Comparison of ENCODE assay signal across 27 cellular contexts in genomic region chr19:28184997-28185396, GRCh38.
DNase-seq lines count a peak whose midpoint lies in the region; ATAC-seq, FAIRE-seq and TF ChIP-seq lines count a peak whose summit lies in the region.
"Had no signal": no experiment of that assay in that cellular context is flagged by ENCODE, and none has a peak within 500 bp of the region (broad histone marks: within the 10 kb centered on the region; RNA-seq: fewer than 3 reads in every experiment).

No MANE protein-coding gene starts in this region.

- POLR2A ChIA-PET in K562 (lab: Yijun Ruan, JAX) = interaction anchor here (0.6 kb wide), 1 partner anchor 287 kb away, joined by 3 read pairs; no protein-coding TSS in a partner anchor

- H3K4me1 ChIP-seq in K562 (replicated peaks in 1 of 2; ENCODE audit: control insufficient read depth in 2 of 2, insufficient read depth in 2 of 2, low read length in 2 of 2) = no peaks in the 10 kb centered on the region
- H3K4me1 ChIP-seq in lower lobe of right lung = no peaks in the 10 kb centered on the region
- no peaks in the 10 kb centered on the region for H3K4me1 ChIP-seq in Peyer's patch
- H3K4me1 ChIP-seq: BE2C, body of pancreas, esophagus squamous epithelium, SJSA1 had no signal

- H3K27me3 ChIP-seq in MG63 = no peaks in the 10 kb centered on the region; the same call in 1 of the 2 replicates
- no peaks in the 10 kb centered on the region for H3K27me3 ChIP-seq in K562 (ENCODE audit: control insufficient read depth in 2 of 2, insufficient read depth in 2 of 2, low read length in 2 of 2)
- no peaks in the 10 kb centered on the region for H3K27me3 ChIP-seq in lower lobe of right lung (ENCODE audit: low read depth)
- no peaks in the 10 kb centered on the region for H3K27me3 ChIP-seq in Peyer's patch
- H3K27me3 ChIP-seq: BE2C, body of pancreas, esophagus squamous epithelium, SJSA1 had no signal

- ATAC-seq in K562 (no peak), lower lobe of right lung (no peak)
- ATAC-seq: activated CD8-positive, alpha-beta T cell treated with anti-CD3 and anti-CD28 coated beads for 36 hours; body of pancreas; effector memory CD8-positive, alpha-beta T cell; HepG2; stimulated activated naive CD8-positive, alpha-beta T cell treated with anti-CD3 and anti-CD28 coated beads, Interleukin-15, amount 100 ng/mL, for 72 hours had no signal

- no peak overlapping the region for H3K4me2 ChIP-seq in K562 (ENCODE audit: insufficient read depth, low read length)

- no peaks in the 10 kb centered on the region for H4K20me1 ChIP-seq in K562 (replicated peaks; ENCODE audit: control insufficient read depth, insufficient read depth, low read length)

- TF ChIP-seq EP300 in K562 (IDR thresholded peaks at IDR 0.05; ENCODE audit: low read length) = no peak

- H3K9me1 ChIP-seq in K562 (ENCODE audit: control insufficient read depth, insufficient read depth, low read length) = no peaks in the 10 kb centered on the region

- in situ Hi-C loops in K562 (cut with MboI) = no loop called here

- peak; percentile 65 for DNase-seq in MG63
- DNase-seq in K562 (ENCODE audit: extremely low read depth in 1 of 4, low spot score in 3 of 4) = no peak
- DNase-seq in inferior parietal cortex (ENCODE audit: extremely low spot score) = peak; percentile 18
- DNase-seq in urothelium cell line (ENCODE audit: low spot score) = peak; percentile 66
- no peak for DNase-seq in lower lobe of right lung
- no peak for DNase-seq in Peyer's patch
- DNase-seq in T-helper 9 cell = no peak
- DNase-seq: activated CD4-positive, alpha-beta T cell treated with anti-CD3 and anti-CD28 coated beads for 1 hour; activated CD8-positive, alpha-beta T cell treated with anti-CD3 and anti-CD28 coated beads for 36 hours; activated effector memory CD4-positive, alpha-beta T cell treated with anti-CD3 and anti-CD28 coated beads, Interleukin-2, amount 50 U/mL, for 16 hours; activated naive CD8-positive, alpha-beta T cell treated with anti-CD3 and anti-CD28 coated beads, Interleukin-2, amount 10 ng/mL, durations not matched to agents 7 days and 5 days; BE2C; body of pancreas; DMS79; effector memory CD8-positive, alpha-beta T cell; esophagus squamous epithelium; kidney; NCI-H1105; NCI-H2029 treated with DMSO at 0.1 percent for 48 hours; NCI-H345; stimulated activated naive CD8-positive, alpha-beta T cell treated with anti-CD3 and anti-CD28 coated beads, Interleukin-15, amount 100 ng/mL, for 72 hours; trophoblast cell had no signal

- H2AFZ ChIP-seq in K562 (ENCODE audit: low read depth, low read length) = no peak overlapping the region

- TF ChIP-seq CTCF in K562 (IDR thresholded peaks at IDR 0.05 in 2 of 3, conservative IDR thresholded peaks at IDR 0.05 in 1 of 3; ENCODE audit: insufficient read depth in 2 of 3, low read depth in 1 of 3, low read length in 3 of 3) (no peak), lower lobe of right lung (IDR thresholded peaks at IDR 0.05) (no peak), Peyer's patch (IDR thresholded peaks at IDR 0.05) (no peak)

- BruUV-seq in K562 (replicated peaks; lab: Mats Ljungman, UMichigan) = no TSS peak

- no peak for TF ChIP-seq POLR2A in K562 (conservative IDR thresholded peaks at IDR 0.05)
- TF ChIP-seq POLR2A in Peyer's patch (IDR thresholded peaks at IDR 0.05) = no peak

- H3K27ac ChIP-seq in K562 (ENCODE audit: extremely low read depth, low read depth, low read length) (no peak overlapping the region), lower lobe of right lung (no peak overlapping the region), Peyer's patch (no peak overlapping the region)
- H3K27ac ChIP-seq: body of pancreas, coronary artery, esophagus squamous epithelium, SJSA1 had no signal

- H3K9me3 ChIP-seq in MG63 = no peaks in the 10 kb centered on the region
- no peaks in the 10 kb centered on the region for H3K9me3 ChIP-seq in K562 (replicated peaks; ENCODE audit: control insufficient read depth, insufficient read depth, low read depth, low read length)
- H3K9me3 ChIP-seq in lower lobe of right lung = no peaks in the 10 kb centered on the region
- peaks cover 0 to 3% (median 0%) of the 10 kb centered on the region in 4 donors for H3K9me3 ChIP-seq in Peyer's patch
- H3K9me3 ChIP-seq: BE2C, body of pancreas had no signal

- no peak for TF ChIP-seq RAD21 in K562 (CRISPR knock-in tag; conservative IDR thresholded peaks at IDR 0.05 in 1 of 2, IDR thresholded peaks at IDR 0.05 in 1 of 2)

- no peak overlapping the region for H3K9ac ChIP-seq in K562 (ENCODE audit: insufficient read depth in 1 of 2, low read depth in 2 of 2, low read length in 2 of 2)

- no peaks in the 10 kb centered on the region for H3K36me3 ChIP-seq in MG63
- H3K36me3 ChIP-seq in K562 (ENCODE audit: control insufficient read depth, insufficient read depth, low read length) = no peaks in the 10 kb centered on the region
- H3K36me3 ChIP-seq in lower lobe of right lung = no peaks in the 10 kb centered on the region
- no peaks in the 10 kb centered on the region for H3K36me3 ChIP-seq in Peyer's patch
- H3K36me3 ChIP-seq: BE2C, esophagus squamous epithelium, SJSA1 had no signal

- FAIRE-seq in K562 (lab: Jason Lieb, UNC) = no peak
- FAIRE-seq in urothelium cell line (lab: Jason Lieb, UNC) = no peak
- FAIRE-seq: H54, HepG2, kidney had no signal

- no peaks in the 10 kb centered on the region for H3K79me2 ChIP-seq in K562 (ENCODE audit: control insufficient read depth, insufficient read depth, low read length)

- intact Hi-C loops in K562 (cut with micrococcal nuclease) (no loop called here), lower lobe of right lung (cut with DNase I) (no loop called here)

- CTCF ChIA-PET in K562 (lab: Yijun Ruan, JAX; ENCODE audit: low intra/inter-chr PET ratio) = no interaction called here

- no peak overlapping the region for H3K4me3 ChIP-seq in MG63
- no peak overlapping the region for H3K4me3 ChIP-seq in K562
- no peak overlapping the region for H3K4me3 ChIP-seq in lower lobe of right lung
- H3K4me3 ChIP-seq in Peyer's patch = no peak overlapping the region
- H3K4me3 ChIP-seq: body of pancreas, coronary artery, esophagus squamous epithelium, lung, SJSA1 had no signal

TF ChIP-seq in K562, 482 proteins besides CTCF, POLR2A, EP300 and RAD21:
- TF ChIP-seq C11orf30 (IDR thresholded peaks at IDR 0.05; ENCODE audit: low read depth) (peak; percentile 31; the same call in 1 of the 2 replicates), MAFG (tag; conservative IDR thresholded peaks at IDR 0.05) (peak; percentile 35; the same call in 1 of the 2 replicates), IFI16 (CRISPR knock-in tag; IDR thresholded peaks at IDR 0.05) (no peak), ZNF316 (IDR thresholded peaks at IDR 0.05) (0 out of 2 replicates have a peak, but pooled peaks have one; percentile 18), MAFF (IDR thresholded peaks at IDR 0.05; ENCODE audit: low read length) (peak; percentile 28; the same call in 1 of the 2 replicates), SMARCE1 (IDR thresholded peaks at IDR 0.05) (no peak), SIX5 (IDR thresholded peaks at IDR 0.05; ENCODE audit: borderline replicate concordance in 1 of 2, insufficient read depth in 1 of 2, low read depth in 1 of 2, low read length in 2 of 2) (no peak), NFE2 (IDR thresholded peaks at IDR 0.05; ENCODE audit: low read depth) (peak; percentile 64)
TF ChIP-seq in K562: peak in this region for 5.

Comparison
In these comparisons a context has a peak if more than half of its experiments do, and no peak if none do; other contexts are left out.
1. DNase-seq: peak in MG63 (single experiment), inferior parietal cortex (single experiment) and urothelium cell line (single experiment); none in K562 (0 of 4), lower lobe of right lung (single experiment), Peyer's patch (0 of 3) and T-helper 9 cell (single experiment).